13 cellular contexts compared by ENCODE assay signal in genomic region chr1:30851286-30851685, GRCh38. TPM values are rescaled to one million over a fixed set of nuclear protein-coding genes. Genes with fewer than 3 reads are reported as not detected.
DNase-seq lines count a peak whose midpoint lies in the region; ATAC-seq and TF ChIP-seq lines count a peak whose summit lies in the region.
"Had no signal": no experiment of that assay in that cellular context is flagged by ENCODE, and none has a peak within 500 bp of the region (broad histone marks: within the 10 kb centered on the region; RNA-seq: fewer than 3 reads in every experiment).

No MANE protein-coding gene starts in this region.

- no peak for DNase-seq in left ventricle myocardium inferior
- DNase-seq in heart left ventricle = no peak
- DNase-seq in sigmoid colon = no peak
- no peak for DNase-seq in upper lobe of left lung
- no peak for DNase-seq in stimulated activated CD4-positive, alpha-beta T cell treated with anti-CD3 and anti-CD28 coated beads, Interleukin-12 subunit alpha, Interleukin-12 subunit beta, amount 100 ng/mL, for 4 hours
- DNase-seq in SK-N-DZ (ENCODE audit: low spot score) = no peak
- DNase-seq: Caco-2; CD4-positive, CD25-positive, alpha-beta regulatory T cell; CD8-positive, alpha-beta T cell; DND-41; GOT3 had no signal

- H3K27ac ChIP-seq in left ventricle myocardium inferior (replicated peaks) (peak overlapping the region; percentile 69), heart left ventricle (peak overlapping the region in 3 of 12 donors; percentile 44 to 71 (median 66)), HEK293 (ENCODE audit: extremely low read depth, low read depth, low read length) (no peak overlapping the region), sigmoid colon (peak overlapping the region in 3 of 4 donors; percentile 46 to 69 (median 66)), upper lobe of left lung (peak overlapping the region in 3 of 4 donors; percentile 23 to 68 (median 33))

- 96 to 100% (median 98%) methylated on average over 1 of the region's 1 CpG for WGBS in heart left ventricle, 4 donors
- 98 to 100% methylated on average over 1 of the region's 1 CpG for WGBS in sigmoid colon, 2 donors
- WGBS in upper lobe of left lung, 2 donors = 93 to 94% methylated on average over 1 of the region's 1 CpG

- no peak for TF ChIP-seq CTCF in left ventricle myocardium inferior (IDR thresholded peaks at IDR 0.05; ENCODE audit: borderline replicate concordance)
- no peak for TF ChIP-seq CTCF in heart left ventricle (IDR thresholded peaks at IDR 0.05)
- no peak for TF ChIP-seq CTCF in HEK293 (tag by site-specific recombination; IDR thresholded peaks at IDR 0.05)
- no peak for TF ChIP-seq CTCF in sigmoid colon (IDR thresholded peaks at IDR 0.05)
- TF ChIP-seq CTCF in upper lobe of left lung (IDR thresholded peaks at IDR 0.05) = no peak

- H3K4me3 ChIP-seq in left ventricle myocardium inferior (no peak overlapping the region), heart left ventricle (no peak overlapping the region), HEK293 (ENCODE audit: low read depth, low read length) (no peak overlapping the region), sigmoid colon (no peak overlapping the region), upper lobe of left lung (no peak overlapping the region)
- H3K4me3 ChIP-seq: HAP-1 had no signal

- POLR2A ChIA-PET in HEK293 (lab: Yijun Ruan, JAX) = interaction anchor here (0.6 kb wide), 1 partner anchor 27 kb away, joined by 3 read pairs; no protein-coding TSS in a partner anchor

- CTCF ChIA-PET in HEK293 (lab: Yijun Ruan, JAX) = interaction anchor here (0.7 kb wide), 1 partner anchor 83 kb away, joined by 3 read pairs; no protein-coding TSS in a partner anchor

- peaks cover 6% of the 10 kb centered on the region for H3K27me3 ChIP-seq in left ventricle myocardium inferior (ENCODE audit: low read depth)
- H3K27me3 ChIP-seq in heart left ventricle = peaks cover 0 to 8% (median 0%) of the 10 kb centered on the region in 9 donors
- no peaks in the 10 kb centered on the region for H3K27me3 ChIP-seq in sigmoid colon
- H3K27me3 ChIP-seq in upper lobe of left lung = no peaks in the 10 kb centered on the region

- H3K9me3 ChIP-seq in left ventricle myocardium inferior (replicated peaks) (no peaks in the 10 kb centered on the region), heart left ventricle (no peaks in the 10 kb centered on the region), HEK293 (ENCODE audit: control insufficient read depth, insufficient read depth, low read depth, low read length) (no peaks in the 10 kb centered on the region), sigmoid colon (no peaks in the 10 kb centered on the region), upper lobe of left lung (no peaks in the 10 kb centered on the region)
- H3K9me3 ChIP-seq: Caco-2, HAP-1 had no signal

- no peak for ATAC-seq in heart left ventricle
- no peak for ATAC-seq in upper lobe of left lung (ENCODE audit: low FRiP score in 2 of 2)
- ATAC-seq: CD8-positive, alpha-beta T cell had no signal

- H3K4me1 ChIP-seq in left ventricle myocardium inferior (peaks cover 47% of the 10 kb centered on the region), heart left ventricle (peaks cover 0 to 38% (median 22%) of the 10 kb centered on the region in 12 donors), HEK293 (ENCODE audit: control insufficient read depth, insufficient read depth, low read length) (0 out of 2 replicates have a peak, but pooled peaks cover under 1% of the 10 kb centered on the region), sigmoid colon (peaks cover 0 to 31% (median 22%) of the 10 kb centered on the region in 4 donors), upper lobe of left lung (peaks cover 19 to 35% (median 31%) of the 10 kb centered on the region in 4 donors)
- H3K4me1 ChIP-seq: Caco-2, HAP-1 had no signal

- intact Hi-C loops in left ventricle myocardium inferior (cut with micrococcal nuclease) (no loop called here), heart left ventricle (cut with DNase I) (loop anchor here in 5 of 10 donors (5.0 to 10.0 kb wide), 5 partner anchors 44 to 56 kb away; partner anchors contain the start of gene SDC3 (in 2 of the 5)), sigmoid colon (cut with DNase I) (no loop called here)

- no peak for TF ChIP-seq POLR2A in heart left ventricle (IDR thresholded peaks at IDR 0.05)
- TF ChIP-seq POLR2A in sigmoid colon (IDR thresholded peaks at IDR 0.05) = no peak
- TF ChIP-seq POLR2A in upper lobe of left lung (IDR thresholded peaks at IDR 0.05) = no peak

- TF ChIP-seq EP300 in sigmoid colon (IDR thresholded peaks at IDR 0.05) (no peak), upper lobe of left lung (IDR thresholded peaks at IDR 0.05) (no peak)

- no peaks in the 10 kb centered on the region for H3K36me3 ChIP-seq in left ventricle myocardium inferior
- no peaks in the 10 kb centered on the region for H3K36me3 ChIP-seq in heart left ventricle
- H3K36me3 ChIP-seq in HEK293 (ENCODE audit: control insufficient read depth in 2 of 2, insufficient read depth in 1 of 2, low read length in 2 of 2) = no peaks in the 10 kb centered on the region
- no peaks in the 10 kb centered on the region for H3K36me3 ChIP-seq in sigmoid colon
- no peaks in the 10 kb centered on the region for H3K36me3 ChIP-seq in upper lobe of left lung
- H3K36me3 ChIP-seq: HAP-1 had no signal

TF ChIP-seq in HEK293, 187 proteins besides CTCF, POLR2A, EP300 and RAD21:
- TF ChIP-seq ZNF664 (tag by site-specific recombination; IDR thresholded peaks at IDR 0.05) = peak; percentile 95
- TF ChIP-seq ZBTB17 (tag by site-specific recombination; IDR thresholded peaks at IDR 0.05) = no peak
TF ChIP-seq in HEK293: peak in this region for 1.

RNA-seq across cellular contexts. Expression of gene SDC3, which starts 57.3 kb away (rescaled TPM):
- total RNA-seq in left ventricle myocardium inferior (25.3 TPM), heart left ventricle (10 to 100 TPM; 16.8 to 83.4 (median 29.5) TPM), sigmoid colon (10 to 100 TPM; 29.9 to 91.1 (median 50.7) TPM), upper lobe of left lung (10 to 100 TPM; 15.8 to 65.8 (median 30.1) TPM)
- polyA plus RNA-seq in heart left ventricle (10 to 100 TPM; 22.0 to 24.6 TPM), sigmoid colon (10 to 100 TPM in 1 of 3 donors, 1 to 10 TPM in 2; 2.4 to 29.8 (median 6.5) TPM)
- 11.0 and 14.5 TPM in 2 replicates for polyA plus RNA-seq in SK-N-DZ (2014; cell fraction: cytosol; rRNA removed)
- 9.0 and 9.3 TPM in 2 replicates for polyA plus RNA-seq in SK-N-DZ (2014; cell fraction: nucleus; rRNA removed)
- total RNA-seq: CD8-positive, alpha-beta T cell had no signal
- polyA plus RNA-seq: CD4-positive, CD25-positive, alpha-beta regulatory T cell had no signal
